15 cellular contexts compared by ENCODE assay signal in the genomic region with DNA sequence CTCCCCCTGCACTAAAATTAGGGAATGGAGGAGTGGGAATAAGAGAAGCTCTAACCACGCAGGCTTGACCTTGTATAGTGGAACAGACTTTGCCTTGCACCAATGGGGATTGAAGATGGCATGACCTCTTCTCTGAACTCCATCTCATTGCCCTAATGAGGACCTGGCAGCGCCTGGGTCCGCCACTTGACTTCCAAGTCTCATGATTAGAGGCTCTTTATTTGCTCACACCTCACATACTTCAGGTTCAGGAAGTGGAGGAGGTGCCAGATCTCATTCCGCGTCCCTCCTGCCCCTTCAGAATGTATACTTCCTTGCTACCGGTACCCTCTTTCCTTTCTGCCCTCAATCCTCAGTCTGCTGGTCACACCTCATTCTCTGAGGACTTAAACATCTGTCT.
"Had no signal": no experiment of that assay in that cellular context is flagged by ENCODE, and none has a peak within 500 bp of the region (broad histone marks: within the 10 kb centered on the region; RNA-seq: fewer than 3 reads in every experiment).

No MANE protein-coding gene starts in this region.

- H3K27me3 ChIP-seq: heart left ventricle, neural progenitor cell, pancreas, tibial nerve had no signal

- H3K4me3 Mint-ChIP-seq: neural progenitor cell; T-helper 2 cell treated with Interferon-gamma antibody and Interleukin-4, amounts not matched to agents 5 μg/mL and 100 μg/mL, for 36 hours had no signal

- H3K9me3 Mint-ChIP-seq: neural progenitor cell had no signal

- H3K27ac Mint-ChIP-seq: neural progenitor cell; T-helper 2 cell treated with Interferon-gamma antibody and Interleukin-4, amounts not matched to agents 5 μg/mL and 100 μg/mL, for 36 hours had no signal

- H3K9me3 ChIP-seq: pancreas, tibial nerve had no signal

- H3K4me3 ChIP-seq: coronary artery, heart left ventricle, neural progenitor cell, pancreas, tibial nerve had no signal

- H3K4me1 ChIP-seq: neural progenitor cell, pancreas had no signal

- H3K36me3 Mint-ChIP-seq: neural progenitor cell had no signal

- H3K36me3 ChIP-seq: heart left ventricle, neural progenitor cell, pancreas, tibial nerve had no signal

- H3K4me1 Mint-ChIP-seq: neural progenitor cell had no signal

- DNase-seq: activated naive CD4-positive, alpha-beta T cell treated with anti-CD3 and anti-CD28 coated beads, Interleukin-2, amount 50 U/mL, for 16 hours; activated T-cell treated with anti-CD3 and anti-CD28 coated beads for 4 hours; central memory CD4-positive, alpha-beta T cell; effector CD8-positive, alpha-beta T cell; heart left ventricle; left colon; mesendoderm; pancreas; retina; stimulated activated CD4-positive, alpha-beta T cell treated with anti-CD3 and anti-CD28 coated beads, Interleukin-15, amount 100 ng/mL, for 24 hours; stimulated activated CD4-positive, alpha-beta T cell treated with anti-CD3 and anti-CD28 coated beads, Interleukin-4, amount 100 ng/mL, for 24 hours had no signal

- ATAC-seq: heart left ventricle, left colon, pancreas had no signal

- H3K27ac ChIP-seq: coronary artery, heart left ventricle, neural progenitor cell, pancreas, tibial nerve had no signal
